ENCODE assay signal across 10 cellular contexts in genomic region chrX:17597836-17598434, GRCh38.
DNase-seq lines count a peak whose midpoint lies in the region; ATAC-seq and TF ChIP-seq lines count a peak whose summit lies in the region.
"Had no signal": no experiment of that assay in that cellular context is flagged by ENCODE, and none has a peak within 500 bp of the region (broad histone marks: within the 10 kb centered on the region; RNA-seq: fewer than 3 reads in every experiment).

No MANE protein-coding gene starts in this region.

- ATAC-seq in SK-N-SH treated with all-trans-retinoic acid at 6 μM for 48 hours, result peak; percentile 72
- no peak for ATAC-seq in HG02884 (IDR thresholded peaks at IDR 0.05; ENCODE audit: unreplicated experiment)
- no peak for ATAC-seq in GM18870 (IDR thresholded peaks at IDR 0.05; ENCODE audit: unreplicated experiment)

- intact Hi-C loops in posterior vena cava (cut with DNase I), result loop anchor here (10.0 kb wide), 2 partner anchors 223 to 353 kb away; partner anchors contain the start of gene NHS (in 1 of the 2)

- DNase-seq in DMS79 treated with DMSO at 0.1 percent for 48 hours (lab: John Stamatoyannopoulos, UW) (peak; percentile 18), glomerular visceral epithelial cell (ENCODE audit: extremely low spot score) (peak; percentile 36), posterior vena cava (ENCODE audit: low spot score) (peak; percentile 89), activated gamma-delta T cell treated with Interleukin-2 at 50 U/mL for 16 hours (no peak)
- DNase-seq in central memory CD4-positive, alpha-beta T cell, result no peak
- DNase-seq: activated CD4-positive, CD25-positive, alpha-beta regulatory T cell treated with anti-CD3 and anti-CD28 coated beads, Interleukin-2, amount 50 U/mL, for 72 hours; stimulated activated CD4-positive, alpha-beta T cell treated with anti-CD3 and anti-CD28 coated beads, Interleukin-12 subunit alpha, Interleukin-12 subunit beta, amount 100 ng/mL, for 4 hours had no signal

TF ChIP-seq in SK-N-SH treated with all-trans-retinoic acid at 6 μM for 48 hours, 23 proteins besides CTCF, POLR2A, EP300 and RAD21:
- TF ChIP-seq ESRRG (CRISPR knock-in tag; IDR thresholded peaks at IDR 0.05), result no peak
- no peak for TF ChIP-seq TSHZ2 (CRISPR knock-in tag; IDR thresholded peaks at IDR 0.05)
- no peak for TF ChIP-seq PATZ1 (CRISPR knock-in tag; IDR thresholded peaks at IDR 0.05; ENCODE audit: borderline replicate concordance)
TF ChIP-seq in SK-N-SH treated with all-trans-retinoic acid at 6 μM for 48 hours: peak in this region for 0.

Comparison
In these comparisons a context has a peak if more than half of its experiments do, and no peak if none do; other contexts are left out.
1. DNase-seq: peak in DMS79 treated with DMSO at 0.1 percent for 48 hours (single experiment), glomerular visceral epithelial cell (single experiment) and posterior vena cava (single experiment); none in central memory CD4-positive, alpha-beta T cell (single experiment) and activated gamma-delta T cell treated with Interleukin-2 at 50 U/mL for 16 hours (single experiment).